In the genomic region with DNA sequence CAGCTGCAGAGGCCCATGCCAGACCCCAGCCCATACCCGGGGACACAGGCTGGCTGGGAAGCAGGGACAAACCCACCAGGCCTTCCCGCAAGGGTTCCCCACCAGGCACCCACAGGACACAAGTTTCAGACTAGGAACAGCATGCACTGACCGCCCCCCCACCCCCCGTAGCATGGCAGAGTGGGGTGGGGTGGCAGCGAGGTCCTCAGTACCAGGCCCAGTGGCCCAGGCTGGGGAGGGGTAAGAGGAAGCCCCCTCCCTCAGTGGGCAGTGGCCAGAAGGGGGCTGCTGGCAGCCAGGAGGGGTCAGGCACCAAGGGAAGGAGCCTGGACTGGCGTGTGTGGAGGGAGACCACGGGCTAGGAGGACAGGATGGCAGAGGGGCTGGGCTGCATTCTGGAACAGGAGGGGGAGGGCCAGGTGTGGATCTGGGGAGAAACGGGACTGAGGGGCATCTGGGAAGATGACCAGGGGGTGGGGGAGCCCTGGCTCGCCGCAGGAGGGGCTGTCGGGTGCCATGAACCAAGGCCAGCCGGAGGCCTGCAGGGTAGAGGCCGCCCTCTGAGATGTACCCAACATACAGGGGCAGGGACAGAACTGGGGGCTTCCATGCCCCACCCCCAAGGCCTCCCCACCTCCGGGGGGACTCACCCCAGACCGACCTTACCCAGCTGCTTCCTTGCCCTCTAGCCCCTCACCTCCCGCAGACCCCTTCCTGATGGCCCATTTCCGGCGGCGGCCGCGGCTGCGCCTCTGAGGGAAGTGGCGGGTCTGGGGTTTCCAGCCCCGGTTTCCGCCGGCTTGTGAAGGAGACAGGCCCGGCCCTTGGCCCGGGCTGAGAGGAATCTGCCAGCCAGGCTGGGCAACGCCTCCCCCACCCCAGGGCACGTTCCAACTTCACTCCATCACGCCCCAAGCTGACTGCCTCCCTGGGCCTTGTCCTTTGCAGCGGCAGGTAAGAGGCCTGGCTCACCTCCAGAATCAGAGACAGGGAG, we compare ENCODE assay signal across 10 cellular contexts. TPM values are rescaled to one million over a fixed set of nuclear protein-coding genes. Genes with fewer than 3 reads are reported as not detected.
A peak's percentile ranks its signal among the peaks of the same experiment; 100 is the strongest.
DNase-seq lines count a peak whose midpoint lies in the region; ATAC-seq and TF ChIP-seq lines count a peak whose summit lies in the region.
"Had no signal": no experiment of that assay in that cellular context is flagged by ENCODE, and none has a peak within 500 bp of the region (broad histone marks: within the 10 kb centered on the region; RNA-seq: fewer than 3 reads in every experiment).

No MANE protein-coding gene starts in this region.

- POLR2A ChIA-PET in T-cell (lab: Charles Lee), result no interaction called here
- POLR2A ChIA-PET in activated naive CD8-positive, alpha-beta T cell treated with anti-CD3 and anti-CD28 coated beads, Interleukin-2, amount 10 ng/mL, durations not matched to agents 7 days and 5 days (lab: Charles Lee), result interaction anchor here (1.4 kb wide), 1 partner anchor 126 kb away, joined by 4 read pairs; no protein-coding TSS in a partner anchor
- POLR2A ChIA-PET in MCF 10A (lab: Yijun Ruan, JAX), result interaction anchor here (0.6 kb wide), 1 partner anchor 297 kb away, joined by 3 read pairs; no protein-coding TSS in a partner anchor

- H3K4me3 Mint-ChIP-seq in T-cell, result peak overlapping the region in 1 of 3 donors; percentile 66
- peak overlapping the region; percentile 50 for H3K4me3 Mint-ChIP-seq in activated naive CD8-positive, alpha-beta T cell treated with anti-CD3 and anti-CD28 coated beads, Interleukin-2, amount 10 ng/mL, durations not matched to agents 7 days and 5 days
- H3K4me3 Mint-ChIP-seq in MCF 10A (ENCODE audit: unreplicated experiment), result no peak overlapping the region
- H3K4me3 Mint-ChIP-seq: mesothelial cell of epicardium had no signal

- H3K27ac Mint-ChIP-seq in T-cell (no peak overlapping the region), MCF 10A (ENCODE audit: low read depth, unreplicated experiment) (no peak overlapping the region)
- peak overlapping the region; percentile 58 for H3K27ac Mint-ChIP-seq in activated naive CD8-positive, alpha-beta T cell treated with anti-CD3 and anti-CD28 coated beads, Interleukin-2, amount 10 ng/mL, durations not matched to agents 7 days and 5 days
- H3K27ac Mint-ChIP-seq: mesothelial cell of epicardium had no signal

- H3K36me3 Mint-ChIP-seq in T-cell (no peaks in the 10 kb centered on the region), MCF 10A (ENCODE audit: insufficient read depth, unreplicated experiment) (no peaks in the 10 kb centered on the region)
- H3K36me3 Mint-ChIP-seq in activated naive CD8-positive, alpha-beta T cell treated with anti-CD3 and anti-CD28 coated beads, Interleukin-2, amount 10 ng/mL, durations not matched to agents 7 days and 5 days, result no peaks in the 10 kb centered on the region
- H3K36me3 Mint-ChIP-seq: mesothelial cell of epicardium had no signal

- H3K4me1 Mint-ChIP-seq in T-cell (peaks cover 20 to 40% (median 32%) of the 10 kb centered on the region in 3 donors), MCF 10A (ENCODE audit: insufficient read depth, unreplicated experiment) (no peaks in the 10 kb centered on the region)
- peaks cover 21% of the 10 kb centered on the region for H3K4me1 Mint-ChIP-seq in activated naive CD8-positive, alpha-beta T cell treated with anti-CD3 and anti-CD28 coated beads, Interleukin-2, amount 10 ng/mL, durations not matched to agents 7 days and 5 days

- no TSS peak for BruUV-seq in MCF 10A (replicated peaks; lab: Mats Ljungman, UMichigan)

- DNase-seq in HPDE6-E6E7 (ENCODE audit: extremely low spot score), result peak; percentile 74
- DNase-seq in T-cell, result peak in 17 of 34 experiments; percentile 15 to 53 (median 32)
- DNase-seq in activated naive CD8-positive, alpha-beta T cell treated with anti-CD3 and anti-CD28 coated beads, Interleukin-2, amount 10 ng/mL, durations not matched to agents 7 days and 5 days, result peak; percentile 79
- peak; percentile 39 for DNase-seq in stimulated activated CD4-positive, alpha-beta T cell treated with anti-CD3 and anti-CD28 coated beads, Interleukin-4, amount 100 ng/mL, for 24 hours
- no peak for DNase-seq in ecto neural progenitor cell (ENCODE audit: low spot score)
- no peak for DNase-seq in MCF 10A (ENCODE audit: unreplicated experiment)
- DNase-seq in NCI-H1417 (lab: John Stamatoyannopoulos, UW), result no peak
- DNase-seq: GF-D8, NCI-H2029 treated with DMSO at 0.1 percent for 48 hours had no signal

- TF ChIP-seq CTCF in MCF 10A (IDR thresholded peaks at IDR 0.05; ENCODE audit: unreplicated experiment), result no peak

- H3K9me3 Mint-ChIP-seq in T-cell (no peaks in the 10 kb centered on the region), MCF 10A (ENCODE audit: unreplicated experiment) (no peaks in the 10 kb centered on the region)
- no peaks in the 10 kb centered on the region for H3K9me3 Mint-ChIP-seq in activated naive CD8-positive, alpha-beta T cell treated with anti-CD3 and anti-CD28 coated beads, Interleukin-2, amount 10 ng/mL, durations not matched to agents 7 days and 5 days
- H3K9me3 Mint-ChIP-seq: mesothelial cell of epicardium had no signal

- CTCF ChIA-PET in T-cell (lab: Charles Lee) (interaction anchor here in 1 of 2 donors (0.5 kb wide), 1 partner anchor 391 kb away, joined by 4 read pairs; no protein-coding TSS in a partner anchor), MCF 10A (lab: Yijun Ruan, JAX) (interaction anchor here (1.3 kb wide), 1 partner anchor 87 kb away, joined by 3 read pairs; no protein-coding TSS in a partner anchor)

- peak; percentile 39 to 67 (median 61) for ATAC-seq in T-cell (replicated peaks in 1 of 4)
- ATAC-seq in activated naive CD8-positive, alpha-beta T cell treated with anti-CD3 and anti-CD28 coated beads, Interleukin-2, amount 10 ng/mL, durations not matched to agents 7 days and 5 days (ENCODE audit: low read depth), result peak; percentile 70

- H3K27me3 Mint-ChIP-seq in T-cell, result peaks cover 7 to 9% of the 10 kb centered on the region in 2 donors
- peaks cover 8% of the 10 kb centered on the region for H3K27me3 Mint-ChIP-seq in activated naive CD8-positive, alpha-beta T cell treated with anti-CD3 and anti-CD28 coated beads, Interleukin-2, amount 10 ng/mL, durations not matched to agents 7 days and 5 days
- no peaks in the 10 kb centered on the region for H3K27me3 Mint-ChIP-seq in MCF 10A (ENCODE audit: insufficient read depth, unreplicated experiment)

- intact Hi-C loops in MCF 10A (cut with micrococcal nuclease), result no loop called here

RNA-seq across cellular contexts. Expression of gene JAG2, which starts 5.6 kb away (rescaled TPM):
- total RNA-seq in T-cell (1 to 10 TPM in 4 of 5 donors, under 1 TPM in 1; 0.76 to 1.9 (median 1.2) TPM), MCF 10A (2022) (33.5 and 33.7 TPM in 2 replicates)
- total RNA-seq in activated naive CD8-positive, alpha-beta T cell treated with anti-CD3 and anti-CD28 coated beads, Interleukin-2, amount 10 ng/mL, durations not matched to agents 7 days and 5 days, result 1 to 10 TPM; 1.8 to 3.2 TPM

RNA-seq across cellular contexts. Expression of gene NUDT14, which starts 6.9 kb away (rescaled TPM):
- total RNA-seq in T-cell (10 to 100 TPM; 10.0 to 25.5 (median 20.2) TPM), MCF 10A (2022) (26.1 and 27.4 TPM in 2 replicates)
- total RNA-seq in activated naive CD8-positive, alpha-beta T cell treated with anti-CD3 and anti-CD28 coated beads, Interleukin-2, amount 10 ng/mL, durations not matched to agents 7 days and 5 days, result 10 to 100 TPM; 23.3 to 28.0 TPM

Comparison
In these comparisons a context has a peak if more than half of its experiments do, and no peak if none do; other contexts are left out.
1. DNase-seq: peak in HPDE6-E6E7 (single experiment), activated naive CD8-positive, alpha-beta T cell treated with anti-CD3 and anti-CD28 coated beads, Interleukin-2, amount 10 ng/mL, durations not matched to agents 7 days and 5 days (single experiment) and stimulated activated CD4-positive, alpha-beta T cell treated with anti-CD3 and anti-CD28 coated beads, Interleukin-4, amount 100 ng/mL, for 24 hours (single experiment); none in ecto neural progenitor cell (single experiment), MCF 10A (single experiment) and NCI-H1417 (0 of 3).
2. POLR2A ChIA-PET loops: an anchor here in activated naive CD8-positive, alpha-beta T cell treated with anti-CD3 and anti-CD28 coated beads, Interleukin-2, amount 10 ng/mL, durations not matched to agents 7 days and 5 days (1.4 kb wide) and MCF 10A (0.6 kb wide); none called in T-cell.